Comparison of ENCODE assay signal across 24 cellular contexts in the genomic region with DNA sequence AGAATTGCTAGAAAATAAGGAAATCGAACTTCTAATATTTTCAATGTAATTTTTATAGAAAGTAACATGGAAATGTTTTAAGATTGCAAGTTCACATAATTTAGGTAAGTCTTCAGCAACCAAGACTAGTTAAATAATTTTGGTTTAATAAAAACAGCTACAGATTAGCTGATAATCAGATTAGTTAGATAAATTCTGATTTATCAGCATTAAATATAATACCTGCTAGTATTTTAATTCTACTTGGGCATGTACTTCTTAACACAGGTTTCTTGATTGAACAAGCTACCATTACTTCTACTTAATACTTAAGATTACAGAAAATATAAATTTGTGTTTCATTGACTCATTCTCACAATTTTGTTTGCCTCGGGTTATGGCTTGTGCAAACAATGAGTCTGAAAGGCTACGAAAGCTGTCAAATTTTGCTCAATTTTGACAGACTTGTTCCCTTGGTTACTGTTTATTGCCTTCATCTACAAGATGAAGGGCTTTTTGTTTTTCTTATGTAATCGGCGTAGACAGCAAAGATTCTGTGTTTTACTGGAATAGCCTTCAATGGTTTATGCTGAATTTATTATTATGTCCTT.
"Had no signal": no experiment of that assay in that cellular context is flagged by ENCODE, and none has a peak within 500 bp of the region (broad histone marks: within the 10 kb centered on the region; RNA-seq: fewer than 3 reads in every experiment).

No MANE protein-coding gene starts in this region.

- ATAC-seq: left ventricle myocardium superior; lower lobe of right lung; naive thymus-derived CD8-positive, alpha-beta T cell; psoas muscle; right cardiac atrium had no signal

- H3K9me3 Mint-ChIP-seq: naive thymus-derived CD8-positive, alpha-beta T cell had no signal

- H3K27ac Mint-ChIP-seq: endodermal cell; naive thymus-derived CD8-positive, alpha-beta T cell; nephron progenitor cell had no signal

- H3K27ac ChIP-seq: esophagus muscularis mucosa, lower lobe of right lung, ovary, psoas muscle, skin epidermis, stomach, thyroid gland, vagina had no signal

- H3K9me3 ChIP-seq: esophagus muscularis mucosa, lower lobe of right lung, ovary, psoas muscle, stomach, thyroid gland, vagina had no signal

- DNase-seq: effector CD8-positive, alpha-beta T cell; endodermal cell; left ventricle myocardium superior; lower lobe of right lung; naive thymus-derived CD8-positive, alpha-beta T cell; nephron progenitor cell; nucleus accumbens; ovary; posterior cingulate gyrus; psoas muscle; right cardiac atrium; stimulated activated CD4-positive, alpha-beta T cell treated with anti-CD3 and anti-CD28 coated beads, Interleukin-15, amount 100 ng/mL, for 24 hours; stimulated activated CD4-positive, alpha-beta T cell treated with anti-CD3 and anti-CD28 coated beads, Interleukin-4, amount 100 ng/mL, for 1 hour; stimulated activated CD8-positive, alpha-beta memory T cell treated with anti-CD3 and anti-CD28 coated beads, Interleukin-4, amount 100 ng/mL, for 48 hours; stimulated activated naive CD4-positive, alpha-beta T cell treated with Interleukin-2 at 50 U/mL for 16 hours; stomach; thyroid gland; trophoblast cell had no signal

- H3K36me3 ChIP-seq: esophagus muscularis mucosa, lower lobe of right lung, ovary, stomach, thyroid gland, vagina had no signal

- H3K36me3 Mint-ChIP-seq: naive thymus-derived CD8-positive, alpha-beta T cell had no signal

- H3K4me3 Mint-ChIP-seq: endodermal cell; naive thymus-derived CD8-positive, alpha-beta T cell; nephron progenitor cell had no signal

- H3K27me3 ChIP-seq: esophagus muscularis mucosa, ovary, stomach, thyroid gland, vagina had no signal

- H3K4me1 ChIP-seq: lower lobe of right lung, psoas muscle, stomach, thyroid gland, vagina had no signal

- FAIRE-seq: colon, frontal cortex, keratinocyte had no signal

- H3K4me3 ChIP-seq: esophagus muscularis mucosa, lower lobe of right lung, ovary, psoas muscle, skin epidermis, stomach, thyroid gland, vagina had no signal
